ENCODE assay signal across 28 cellular contexts in the genomic region with DNA sequence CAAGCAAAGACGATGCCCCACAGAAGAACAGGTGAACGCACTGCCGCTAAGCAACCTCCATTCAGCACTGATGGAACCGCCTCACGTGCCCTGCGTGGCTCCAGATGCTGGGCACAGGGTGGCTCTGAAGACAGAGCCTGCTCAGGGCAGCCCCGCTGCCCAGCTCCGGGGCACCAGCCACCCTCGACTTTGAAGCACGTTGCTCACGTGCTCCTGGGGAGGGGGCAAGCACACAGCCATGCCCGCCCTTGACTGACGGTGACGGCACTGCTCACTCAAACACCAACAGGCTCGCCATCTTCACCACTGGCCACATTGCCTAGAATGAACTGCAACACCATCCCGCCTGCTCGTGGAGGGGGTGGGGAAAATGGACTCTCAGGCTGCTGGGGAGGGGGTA.
DNase-seq lines count a peak whose midpoint lies in the region; ATAC-seq and TF ChIP-seq lines count a peak whose summit lies in the region.
"Had no signal": no experiment of that assay in that cellular context is flagged by ENCODE, and none has a peak within 500 bp of the region (broad histone marks: within the 10 kb centered on the region; RNA-seq: fewer than 3 reads in every experiment).

No MANE protein-coding gene starts in this region.

- no peaks in the 10 kb centered on the region for H3K9me3 ChIP-seq in ovary
- H3K9me3 ChIP-seq in upper lobe of right lung, result no peaks in the 10 kb centered on the region
- H3K9me3 ChIP-seq: BLaER1 treated with 17β-estradiol and CSF1 and Interleukin-3, amounts not matched to agents 10 nM and 100 nM; SJSA1 had no signal

- ATAC-seq in activated naive CD8-positive, alpha-beta T cell treated with anti-CD3 and anti-CD28 coated beads, Interleukin-2, amount 10 ng/mL, durations not matched to agents 7 days and 5 days (ENCODE audit: low read depth), result no peak
- no peak for ATAC-seq in activated naive CD8-positive, alpha-beta T cell treated with anti-CD3 and anti-CD28 coated beads, Interleukin-2, amount 50 U/mL, for 24 hours
- ATAC-seq in upper lobe of right lung, result no peak
- no peak for ATAC-seq in GM18868 (IDR thresholded peaks at IDR 0.05; ENCODE audit: unreplicated experiment)
- no peak for ATAC-seq in GM18520 (IDR thresholded peaks at IDR 0.05; ENCODE audit: unreplicated experiment)
- ATAC-seq: foreskin keratinocyte, K562 had no signal

- peaks cover 48% of the 10 kb centered on the region for H3K36me3 Mint-ChIP-seq in activated naive CD8-positive, alpha-beta T cell treated with anti-CD3 and anti-CD28 coated beads, Interleukin-2, amount 10 ng/mL, durations not matched to agents 7 days and 5 days
- peaks cover 30% of the 10 kb centered on the region for H3K36me3 Mint-ChIP-seq in activated naive CD8-positive, alpha-beta T cell treated with anti-CD3 and anti-CD28 coated beads, Interleukin-2, amount 50 U/mL, for 24 hours (ENCODE audit: low read depth)
- H3K36me3 Mint-ChIP-seq in glutamatergic neuron (ENCODE audit: unreplicated experiment), result no peaks in the 10 kb centered on the region

- POLR2A ChIA-PET in activated naive CD8-positive, alpha-beta T cell treated with anti-CD3 and anti-CD28 coated beads, Interleukin-2, amount 10 ng/mL, durations not matched to agents 7 days and 5 days (lab: Charles Lee), result no interaction called here

- no peaks in the 10 kb centered on the region for H3K4me1 ChIP-seq in ovary (ENCODE audit: insufficient read depth)
- H3K4me1 ChIP-seq in upper lobe of right lung, result no peaks in the 10 kb centered on the region
- H3K4me1 ChIP-seq: foreskin keratinocyte had no signal

- H3K36me3 ChIP-seq in ovary, result no peaks in the 10 kb centered on the region
- H3K36me3 ChIP-seq in upper lobe of right lung, result peaks cover 45% of the 10 kb centered on the region

- no peak overlapping the region for H3K27ac Mint-ChIP-seq in activated naive CD8-positive, alpha-beta T cell treated with anti-CD3 and anti-CD28 coated beads, Interleukin-2, amount 10 ng/mL, durations not matched to agents 7 days and 5 days
- no peak overlapping the region for H3K27ac Mint-ChIP-seq in activated naive CD8-positive, alpha-beta T cell treated with anti-CD3 and anti-CD28 coated beads, Interleukin-2, amount 50 U/mL, for 24 hours
- H3K27ac Mint-ChIP-seq in glutamatergic neuron (ENCODE audit: unreplicated experiment), result no peak overlapping the region

- H3K4me3 Mint-ChIP-seq in activated naive CD8-positive, alpha-beta T cell treated with anti-CD3 and anti-CD28 coated beads, Interleukin-2, amount 10 ng/mL, durations not matched to agents 7 days and 5 days, result no peak overlapping the region
- H3K4me3 Mint-ChIP-seq in activated naive CD8-positive, alpha-beta T cell treated with anti-CD3 and anti-CD28 coated beads, Interleukin-2, amount 50 U/mL, for 24 hours, result no peak overlapping the region
- no peak overlapping the region for H3K4me3 Mint-ChIP-seq in glutamatergic neuron (ENCODE audit: unreplicated experiment)
- H3K4me3 Mint-ChIP-seq: activated T-helper 1 cell treated with anti-CD3 and anti-CD28 coated beads, Interleukin-12 subunit alpha, Interleukin-12 subunit beta, Interleukin-2, Interleukin-4 antibody, amounts not matched to agents 30 ng/mL and 10 ng/mL and 1 ng/mL, durations not matched to agents 14 hours and 24 hours and 36 hours; brain had no signal

- WGBS in ovary, 3 donors, result 93 to 95% (median 95%) methylated on average over 17 of the region's 17 CpGs

- TF ChIP-seq CTCF in glutamatergic neuron (IDR thresholded peaks at IDR 0.05; ENCODE audit: partially characterized antibody, unreplicated experiment) (no peak), ovary (IDR thresholded peaks at IDR 0.05) (no peak), upper lobe of right lung (IDR thresholded peaks at IDR 0.05) (no peak)

- no peak for TF ChIP-seq POLR2A in ovary (IDR thresholded peaks at IDR 0.05)

- H3K27me3 ChIP-seq in ovary (no peaks in the 10 kb centered on the region), upper lobe of right lung (no peaks in the 10 kb centered on the region)
- H3K27me3 ChIP-seq: BLaER1 treated with 17β-estradiol and CSF1 and Interleukin-3, amounts not matched to agents 10 nM and 100 nM; foreskin keratinocyte; SJSA1 had no signal

- peaks cover 9% of the 10 kb centered on the region for H3K9me3 Mint-ChIP-seq in activated naive CD8-positive, alpha-beta T cell treated with anti-CD3 and anti-CD28 coated beads, Interleukin-2, amount 10 ng/mL, durations not matched to agents 7 days and 5 days
- H3K9me3 Mint-ChIP-seq in activated naive CD8-positive, alpha-beta T cell treated with anti-CD3 and anti-CD28 coated beads, Interleukin-2, amount 50 U/mL, for 24 hours, result no peaks in the 10 kb centered on the region
- H3K9me3 Mint-ChIP-seq in glutamatergic neuron (ENCODE audit: unreplicated experiment), result peaks cover 7% of the 10 kb centered on the region
- H3K9me3 Mint-ChIP-seq: brain had no signal

- H3K27ac ChIP-seq in ovary (no peak overlapping the region), upper lobe of right lung (no peak overlapping the region)
- H3K27ac ChIP-seq: BLaER1 treated with 17β-estradiol and CSF1 and Interleukin-3, amounts not matched to agents 10 nM and 100 nM; foreskin keratinocyte; GM23248; SJSA1 had no signal

- no peaks in the 10 kb centered on the region for H3K27me3 Mint-ChIP-seq in activated naive CD8-positive, alpha-beta T cell treated with anti-CD3 and anti-CD28 coated beads, Interleukin-2, amount 10 ng/mL, durations not matched to agents 7 days and 5 days
- H3K27me3 Mint-ChIP-seq in activated naive CD8-positive, alpha-beta T cell treated with anti-CD3 and anti-CD28 coated beads, Interleukin-2, amount 50 U/mL, for 24 hours, result no peaks in the 10 kb centered on the region
- peaks cover 3% of the 10 kb centered on the region for H3K27me3 Mint-ChIP-seq in glutamatergic neuron (ENCODE audit: unreplicated experiment)
- H3K27me3 Mint-ChIP-seq: brain had no signal

- peaks cover 10% of the 10 kb centered on the region for H3K4me1 Mint-ChIP-seq in activated naive CD8-positive, alpha-beta T cell treated with anti-CD3 and anti-CD28 coated beads, Interleukin-2, amount 10 ng/mL, durations not matched to agents 7 days and 5 days
- peaks cover 4% of the 10 kb centered on the region for H3K4me1 Mint-ChIP-seq in activated naive CD8-positive, alpha-beta T cell treated with anti-CD3 and anti-CD28 coated beads, Interleukin-2, amount 50 U/mL, for 24 hours
- peaks cover 13% of the 10 kb centered on the region for H3K4me1 Mint-ChIP-seq in glutamatergic neuron (ENCODE audit: low read depth, unreplicated experiment)
- H3K4me1 Mint-ChIP-seq: brain had no signal

- TF ChIP-seq EP300 in ovary (IDR thresholded peaks at IDR 0.05), result no peak

- H3K4me3 ChIP-seq in ovary (no peak overlapping the region), upper lobe of right lung (no peak overlapping the region)
- H3K4me3 ChIP-seq: BLaER1 treated with 17β-estradiol and CSF1 and Interleukin-3, amounts not matched to agents 10 nM and 100 nM; GM23248; K562; lung; SJSA1 had no signal

- intact Hi-C loops in ovary (cut with DNase I) (no loop called here), upper lobe of right lung (cut with DNase I) (no loop called here)

- peak; percentile 17 for DNase-seq in activated naive CD8-positive, alpha-beta T cell treated with anti-CD3 and anti-CD28 coated beads, Interleukin-2, amount 10 ng/mL, durations not matched to agents 7 days and 5 days
- DNase-seq in activated naive CD8-positive, alpha-beta T cell treated with anti-CD3 and anti-CD28 coated beads, Interleukin-2, amount 50 U/mL, for 24 hours, result no peak
- DNase-seq in glutamatergic neuron (peak; percentile 6), ovary (peak in 3 of 5 donors; percentile 11 to 26 (median 12)), upper lobe of right lung (peak; percentile 49), NCI-H446 treated with DMSO at 0.1 percent for 48 hours (lab: John Stamatoyannopoulos, UW) (no peak)
- DNase-seq: activated CD4-positive, alpha-beta T cell treated with anti-CD3 and anti-CD28 coated beads for 1 hour; activated CD8-positive, alpha-beta memory T cell treated with anti-CD3 and anti-CD28 coated beads for 24 hours; COR-L47; DMS79; effector CD4-positive, alpha-beta T cell; foreskin keratinocyte; GF-D8; GM23248; NCI-H1105 treated with DMSO at 0.1 percent for 48 hours; NCI-H2081; NK-92 treated with Interleukin-12 subunit alpha and Interleukin-12 subunit beta, amount 100 ng/mL, for 24 hours; small intestine; stimulated activated CD4-positive, alpha-beta T cell treated with anti-CD3 and anti-CD28 coated beads, Interleukin-2, amount 100 ng/mL, for 24 hours; substantia nigra had no signal

Comparison
In these comparisons a context has a peak if more than half of its experiments do, and no peak if none do; other contexts are left out.
1. DNase-seq: peak in activated naive CD8-positive, alpha-beta T cell treated with anti-CD3 and anti-CD28 coated beads, Interleukin-2, amount 10 ng/mL, durations not matched to agents 7 days and 5 days (single experiment), glutamatergic neuron (single experiment), ovary (3 of 5) and upper lobe of right lung (single experiment); none in activated naive CD8-positive, alpha-beta T cell treated with anti-CD3 and anti-CD28 coated beads, Interleukin-2, amount 50 U/mL, for 24 hours (single experiment) and NCI-H446 treated with DMSO at 0.1 percent for 48 hours (single experiment).